8 cellular contexts compared by ENCODE assay signal in the genomic region with DNA sequence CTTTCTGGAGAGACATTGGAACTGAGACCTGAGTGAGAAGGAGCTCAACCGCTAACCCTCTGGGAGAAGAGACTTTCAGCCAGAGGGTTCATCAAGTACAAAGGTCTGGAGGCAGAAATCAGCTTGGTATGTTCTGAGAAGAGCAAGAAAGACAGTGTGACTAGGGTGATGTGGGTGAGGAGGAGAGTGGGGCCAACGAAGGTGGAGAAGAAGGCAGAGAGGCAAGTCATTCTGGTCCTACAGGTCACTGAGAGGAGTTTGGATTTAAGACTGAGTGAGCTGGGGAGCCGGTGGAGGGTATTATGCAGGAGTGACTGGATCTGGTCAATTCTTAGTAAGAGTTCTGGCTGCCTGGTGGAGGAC. TPM values are rescaled to one million over a fixed set of nuclear protein-coding genes. Genes with fewer than 3 reads are reported as not detected.
A peak's percentile ranks its signal among the peaks of the same experiment; 100 is the strongest.
DNase-seq lines count a peak whose midpoint lies in the region; ATAC-seq, FAIRE-seq and TF ChIP-seq lines count a peak whose summit lies in the region.

No MANE protein-coding gene starts in this region.

- peak; percentile 56 for DNase-seq in activated CD4-positive, alpha-beta T cell treated with anti-CD3 and anti-CD28 coated beads for 36 hours
- no peak for DNase-seq in activated CD4-positive, alpha-beta T cell treated with anti-CD3 and anti-CD28 coated beads for 4 hours
- DNase-seq in activated naive CD8-positive, alpha-beta T cell treated with anti-CD3 and anti-CD28 coated beads for 36 hours: no peak
- DNase-seq in kidney: no peak
- peak in 1 of 2 donors; percentile 78 for DNase-seq in suprapubic skin (ENCODE audit: low spot score in 2 of 2)
- no peak for DNase-seq in NCI-H2107 treated with DMSO at 0.1 percent for 48 hours (lab: John Stamatoyannopoulos, UW; ENCODE audit: unreplicated experiment)
- no peak for DNase-seq in NCI-H187 (lab: John Stamatoyannopoulos, UW)

- H3K27ac ChIP-seq in kidney (ENCODE audit: low read depth in 2 of 2, low read length in 2 of 2) (peak overlapping the region; percentile 43 to 65), suprapubic skin (peak overlapping the region; percentile 47)

- FAIRE-seq in kidney (lab: Jason Lieb, UNC): no peak

- ATAC-seq in activated CD4-positive, alpha-beta T cell treated with anti-CD3 and anti-CD28 coated beads for 36 hours: peak; percentile 53
- no peak for ATAC-seq in HG02571 (IDR thresholded peaks at IDR 0.05; ENCODE audit: unreplicated experiment)

- peak overlapping the region; percentile 77 for H3K4me3 Mint-ChIP-seq in activated CD4-positive, alpha-beta T cell treated with anti-CD3 and anti-CD28 coated beads for 36 hours
- peak overlapping the region; percentile 85 for H3K4me3 Mint-ChIP-seq in activated naive CD8-positive, alpha-beta T cell treated with anti-CD3 and anti-CD28 coated beads for 36 hours

- CTCF ChIA-PET in activated CD4-positive, alpha-beta T cell treated with anti-CD3 and anti-CD28 coated beads for 36 hours (lab: Charles Lee): interaction anchor here (0.7 to 3.0 kb wide), 4 partner anchors 10 to 112 kb away, joined by 3 to 24 read pairs (median 4); no protein-coding TSS in a partner anchor

- POLR2A ChIA-PET in activated CD4-positive, alpha-beta T cell treated with anti-CD3 and anti-CD28 coated beads for 36 hours (lab: Charles Lee): interaction anchor here (1.2 kb wide), 1 partner anchor 13 kb away, joined by 6 read pairs; no protein-coding TSS in a partner anchor

- H3K36me3 ChIP-seq in kidney (ENCODE audit: control insufficient read depth in 1 of 2, insufficient read depth in 2 of 2, low read length in 2 of 2) (no peaks in the 10 kb centered on the region), suprapubic skin (no peaks in the 10 kb centered on the region)

- TF ChIP-seq POLR2A in suprapubic skin (IDR thresholded peaks at IDR 0.05): no peak

- intact Hi-C loops in activated CD4-positive, alpha-beta T cell treated with anti-CD3 and anti-CD28 coated beads for 36 hours (cut with DNase I, micrococcal nuclease): loop anchor here (1.0 to 5.0 kb wide), 4 partner anchors 73 to 683 kb away; partner anchors contain the start of genes GORASP1 (in 2 of the 2), TTC21A (in 2 of the 2), EXOG (in 1 of the 2) and SLC25A38 (in 1 of the 2)
- intact Hi-C loops in kidney (cut with DNase I): no loop called here

- H3K4me1 ChIP-seq in kidney (ENCODE audit: control insufficient read depth in 1 of 2, insufficient read depth in 1 of 2, low read depth in 1 of 2, low read length in 2 of 2): peaks cover 22 to 24% of the 10 kb centered on the region in 2 donors
- H3K4me1 ChIP-seq in suprapubic skin: peaks cover 53% of the 10 kb centered on the region

- peak overlapping the region; percentile 82 for H3K27ac Mint-ChIP-seq in activated CD4-positive, alpha-beta T cell treated with anti-CD3 and anti-CD28 coated beads for 36 hours
- H3K27ac Mint-ChIP-seq in activated naive CD8-positive, alpha-beta T cell treated with anti-CD3 and anti-CD28 coated beads for 36 hours: peak overlapping the region; percentile 75

- peak overlapping the region in 1 of 2 donors; percentile 72 for H3K9ac ChIP-seq in kidney (ENCODE audit: low read length in 2 of 2)

- no peaks in the 10 kb centered on the region for H3K36me3 Mint-ChIP-seq in activated CD4-positive, alpha-beta T cell treated with anti-CD3 and anti-CD28 coated beads for 36 hours (ENCODE audit: low read depth)
- H3K36me3 Mint-ChIP-seq in activated naive CD8-positive, alpha-beta T cell treated with anti-CD3 and anti-CD28 coated beads for 36 hours: peaks cover 5% of the 10 kb centered on the region

- 41% methylated on average over 3 of the region's 3 CpGs for WGBS in suprapubic skin

- no peak for TF ChIP-seq EP300 in suprapubic skin (IDR thresholded peaks at IDR 0.05)

- H3K27me3 Mint-ChIP-seq in activated CD4-positive, alpha-beta T cell treated with anti-CD3 and anti-CD28 coated beads for 36 hours: no peaks in the 10 kb centered on the region
- H3K27me3 Mint-ChIP-seq in activated naive CD8-positive, alpha-beta T cell treated with anti-CD3 and anti-CD28 coated beads for 36 hours: no peaks in the 10 kb centered on the region

- H3K27me3 ChIP-seq in suprapubic skin: no peaks in the 10 kb centered on the region

- no peak for TF ChIP-seq CTCF in kidney (IDR thresholded peaks at IDR 0.05; ENCODE audit: borderline replicate concordance, extremely low read depth, insufficient read depth)
- no peak for TF ChIP-seq CTCF in suprapubic skin (IDR thresholded peaks at IDR 0.05)

- H3K4me3 ChIP-seq in kidney (ENCODE audit: low read length in 2 of 2): peak overlapping the region; percentile 31 to 62
- H3K4me3 ChIP-seq in suprapubic skin: peak overlapping the region; percentile 44

- peaks cover 2% of the 10 kb centered on the region for H3K9me3 Mint-ChIP-seq in activated CD4-positive, alpha-beta T cell treated with anti-CD3 and anti-CD28 coated beads for 36 hours (ENCODE audit: low read depth)
- H3K9me3 Mint-ChIP-seq in activated naive CD8-positive, alpha-beta T cell treated with anti-CD3 and anti-CD28 coated beads for 36 hours: peaks cover 4% of the 10 kb centered on the region

- H3K9me3 ChIP-seq in kidney (ENCODE audit: control insufficient read depth in 1 of 2, low read length in 2 of 2) (no peaks in the 10 kb centered on the region), suprapubic skin (no peaks in the 10 kb centered on the region)

- H3K4me1 Mint-ChIP-seq in activated CD4-positive, alpha-beta T cell treated with anti-CD3 and anti-CD28 coated beads for 36 hours: peaks cover 48% of the 10 kb centered on the region
- H3K4me1 Mint-ChIP-seq in activated naive CD8-positive, alpha-beta T cell treated with anti-CD3 and anti-CD28 coated beads for 36 hours: peaks cover 43% of the 10 kb centered on the region

RNA-seq across cellular contexts. Expression of gene XIRP1, which starts 12.2 kb away (rescaled TPM):
- 1 to 10 TPM; 1.4 to 2.2 TPM for total RNA-seq in activated CD4-positive, alpha-beta T cell treated with anti-CD3 and anti-CD28 coated beads for 36 hours
- total RNA-seq in activated naive CD8-positive, alpha-beta T cell treated with anti-CD3 and anti-CD28 coated beads for 36 hours: under 1 TPM; 0.66 to 0.91 TPM
- total RNA-seq in kidney (0.09 TPM), suprapubic skin (not detected)
- not detected for polyA plus RNA-seq in kidney (ENCODE audit: insufficient read depth, low read depth, low replicate concordance)

RNA-seq across cellular contexts. Expression of gene CSRNP1, which starts 26.8 kb away (rescaled TPM):
- total RNA-seq in activated CD4-positive, alpha-beta T cell treated with anti-CD3 and anti-CD28 coated beads for 36 hours: 10 to 100 TPM; 68.3 to 78.5 TPM
- total RNA-seq in activated naive CD8-positive, alpha-beta T cell treated with anti-CD3 and anti-CD28 coated beads for 36 hours: 10 to 100 TPM; 53.4 to 54.8 TPM
- 21.6 TPM for total RNA-seq in kidney
- polyA plus RNA-seq in kidney (ENCODE audit: insufficient read depth, low read depth, low replicate concordance): 16.5 TPM
- 100 to 1,000 TPM in 2 of 4 donors, 10 to 100 TPM in 2; 69.1 to 234 (median 156) TPM for total RNA-seq in suprapubic skin
